Comparison of ENCODE assay signal across 8 cellular contexts in the genomic region with DNA sequence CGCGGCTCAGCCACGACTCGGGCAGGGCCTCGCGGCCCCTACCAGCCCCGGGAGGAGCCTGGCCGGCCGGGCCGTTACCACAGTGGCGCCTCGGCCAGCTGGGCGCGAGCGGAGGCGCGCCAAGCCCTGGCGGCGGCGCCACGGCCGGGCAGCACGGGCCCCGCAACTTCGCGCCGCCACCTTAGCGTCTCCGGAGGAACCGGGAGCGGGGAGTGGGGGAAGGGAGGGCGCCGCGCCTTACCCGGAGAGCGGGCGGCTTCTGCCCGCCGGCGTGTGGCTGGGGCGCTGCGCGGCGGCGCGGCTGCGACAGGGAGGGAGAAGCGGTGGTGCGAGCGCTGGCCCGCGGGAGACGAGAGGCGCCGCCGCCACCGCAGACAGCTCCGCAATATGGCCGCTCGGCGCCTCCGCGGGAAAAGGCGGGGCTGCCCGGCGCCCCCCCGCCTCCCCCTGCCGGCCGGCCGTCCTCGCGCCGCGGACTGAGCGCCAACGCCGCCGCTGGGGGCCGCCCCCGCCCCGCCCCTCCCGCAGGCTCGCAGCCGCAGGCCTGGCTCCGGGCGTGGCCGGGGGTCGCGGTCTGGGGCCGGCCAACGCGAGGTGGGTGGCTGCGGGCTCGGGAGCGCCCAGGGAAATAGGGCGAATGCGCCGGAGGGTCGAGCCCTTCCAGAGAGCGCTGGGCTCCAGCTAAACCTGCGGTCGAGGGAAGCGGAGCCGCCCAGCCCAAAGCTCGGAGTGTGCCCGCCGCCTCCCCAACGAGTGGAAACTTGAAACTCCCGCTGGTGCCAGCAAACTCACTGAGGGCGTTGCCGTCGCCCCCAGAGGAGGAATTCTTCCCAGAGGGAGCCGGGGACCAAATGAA. TPM values are rescaled to one million over a fixed set of nuclear protein-coding genes. Genes with fewer than 3 reads are reported as not detected.
A peak's percentile ranks its signal among the peaks of the same experiment; 100 is the strongest.
DNase-seq lines count a peak whose midpoint lies in the region; ATAC-seq and TF ChIP-seq lines count a peak whose summit lies in the region.

RDX (minus strand) TSS at position 389 of the 856 bp plus-strand sequence. CDS start 16,922 bp downstream, outside the sequence.

- ATAC-seq in GM21717 (IDR thresholded peaks at IDR 0.05; ENCODE audit: unreplicated experiment) (peak; percentile 74), thoracic aorta (ENCODE audit: insufficient number of reproducible peaks, low FRiP score, low read depth) (peak; percentile 83)

- H3K9me3 ChIP-seq in ES-I3 (ENCODE audit: control insufficient read depth, insufficient read depth, low read length) (no peaks in the 10 kb centered on the region), thoracic aorta (no peaks in the 10 kb centered on the region)

- peak within 1 kb of the TSS; percentile 91 for H3K9ac ChIP-seq in ES-I3 (ENCODE audit: low read depth, low read length)

- H3K27me3 ChIP-seq in thoracic aorta (replicated peaks; ENCODE audit: insufficient read depth), result no peaks in the 10 kb centered on the region

- no peak for TF ChIP-seq CTCF in thoracic aorta (IDR thresholded peaks at IDR 0.05)

- H3K4me1 ChIP-seq in ES-I3 (ENCODE audit: insufficient read depth, low read length) (peaks cover 16% of the 10 kb centered on the region), thoracic aorta (ENCODE audit: control insufficient read depth in 1 of 2, low read depth in 2 of 2) (peaks cover 16 to 34% of the 10 kb centered on the region in 2 donors)

- no peak for DNase-seq in Jurkat, Clone E6-1 (ENCODE audit: low read depth, low spot score)
- DNase-seq in SK-N-DZ (ENCODE audit: low spot score) (peak; percentile 42), glomerular endothelial cell (ENCODE audit: extremely low read depth, low read depth, low spot score) (no peak), nucleus accumbens (lab: John Stamatoyannopoulos, UW) (peak in 53 of 56 donors; percentile 11 to 89 (median 69)), thoracic aorta (ENCODE audit: low spot score) (peak; percentile 8)
- peak; percentile 61 for DNase-seq in activated naive CD4-positive, alpha-beta T cell treated with anti-CD3 and anti-CD28 coated beads, Interleukin-2, amount 50 U/mL, for 16 hours

- H3K4me3 ChIP-seq in Jurkat, Clone E6-1 (ENCODE audit: low read length), result peak within 1 kb of the TSS; percentile 76
- H3K4me3 ChIP-seq in thoracic aorta, result peak within 1 kb of the TSS; percentile 86

- no peaks in the 10 kb centered on the region for H3K36me3 ChIP-seq in ES-I3 (ENCODE audit: insufficient read depth, low read length)
- no peaks in the 10 kb centered on the region for H3K36me3 ChIP-seq in thoracic aorta

- H3K27ac ChIP-seq in thoracic aorta, result peak within 1 kb of the TSS; percentile 96

RNA-seq across cellular contexts. Expression of gene RDX, which starts in this region (rescaled TPM):
- 14.1 TPM for polyA plus RNA-seq in Jurkat, Clone E6-1 (2012; ENCODE audit: insufficient read depth, insufficient read length)
- polyA plus RNA-seq in SK-N-DZ (2014; cell fraction: cytosol; rRNA removed), result 27.3 and 31.2 TPM in 2 replicates
- 11.9 and 16.3 TPM in 2 replicates for polyA plus RNA-seq in SK-N-DZ (2014; cell fraction: nucleus; rRNA removed)
- 88.4 and 122 TPM in 2 replicates for total RNA-seq in glomerular endothelial cell
- 10 to 100 TPM; 54.4 to 86.8 TPM for total RNA-seq in thoracic aorta

Comparison
In these comparisons a context has a peak if more than half of its experiments do, and no peak if none do; other contexts are left out.
1. DNase-seq: peak in SK-N-DZ (single experiment), activated naive CD4-positive, alpha-beta T cell treated with anti-CD3 and anti-CD28 coated beads, Interleukin-2, amount 50 U/mL, for 16 hours (single experiment), nucleus accumbens (53 of 56) and thoracic aorta (single experiment); none in Jurkat, Clone E6-1 (single experiment) and glomerular endothelial cell (single experiment).